Comparison of ENCODE assay signal across 1 cellular context in the genomic region with DNA sequence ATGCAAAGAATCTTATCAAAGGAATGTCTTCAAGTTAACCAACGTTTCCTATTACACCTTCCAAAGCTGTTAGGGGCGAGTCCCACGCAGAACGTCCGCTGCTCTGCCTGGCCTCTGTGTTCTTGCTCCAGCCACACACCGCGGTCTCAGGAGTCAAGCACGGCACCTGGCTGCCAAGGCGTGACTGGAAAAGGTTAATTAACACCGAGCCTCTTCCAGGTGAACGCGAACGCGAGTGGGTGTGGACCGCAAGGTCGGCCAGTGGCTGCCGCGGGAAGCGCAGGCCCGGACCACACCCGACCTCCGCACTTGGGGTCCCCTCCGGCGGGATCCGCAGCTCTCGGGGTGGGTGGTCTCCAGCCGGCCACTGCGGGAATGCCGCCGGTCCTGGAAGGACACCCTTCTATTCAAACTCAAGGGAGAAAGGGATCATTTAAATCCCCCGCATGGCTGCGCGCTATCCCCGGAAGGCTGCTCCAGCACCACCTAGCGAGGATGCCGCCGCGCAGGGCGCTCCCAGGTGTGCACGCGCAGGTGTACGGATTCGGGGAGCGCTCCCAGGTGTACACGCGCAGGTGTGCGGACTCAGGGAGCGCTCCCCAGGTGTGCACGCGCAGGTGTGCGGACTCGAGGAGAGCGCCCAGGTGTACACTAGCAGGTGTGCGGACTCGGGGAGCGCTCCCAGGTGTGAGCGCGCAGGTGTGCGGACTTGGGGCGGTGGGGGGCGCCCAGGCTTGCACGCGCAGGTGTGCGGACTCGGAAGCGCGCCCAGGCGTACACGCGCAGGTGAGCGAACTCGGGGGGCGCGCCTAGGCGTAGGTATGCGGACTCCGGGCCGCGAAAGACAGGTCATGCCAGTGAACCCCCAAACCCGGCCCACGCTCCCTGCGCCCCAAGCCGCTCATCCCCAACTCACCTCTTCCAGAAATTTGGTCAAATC.
A peak's percentile ranks its signal among the peaks of the same experiment; 100 is the strongest.
TF ChIP-seq lines count a peak whose summit lies in the region.

No MANE protein-coding gene starts in this region.

TF ChIP-seq in HepG2, 621 proteins besides CTCF, POLR2A, EP300 and RAD21 (continued from another document and continues in another):
- TF ChIP-seq HINFP (CRISPR knock-in tag; IDR thresholded peaks at IDR 0.05; ENCODE audit: low read depth) (peak; percentile 87; the same call in 1 of the 2 replicates), REXO4 (CRISPR knock-in tag; IDR thresholded peaks at IDR 0.05; ENCODE audit: borderline replicate concordance) (no peak), NPAS2 (CRISPR knock-in tag; IDR thresholded peaks at IDR 0.05; ENCODE audit: borderline replicate concordance) (no peak), HMGA1 (CRISPR knock-in tag; conservative IDR thresholded peaks at IDR 0.05) (no peak), ZBTB38 (CRISPR knock-in tag; IDR thresholded peaks at IDR 0.05) (peak; percentile 78), ZFP82 (CRISPR knock-in tag; IDR thresholded peaks at IDR 0.05; ENCODE audit: borderline replicate concordance) (peak; percentile 93; the same call in 1 of the 2 replicates), MTA1 (CRISPR knock-in tag; IDR thresholded peaks at IDR 0.05; ENCODE audit: borderline replicate concordance) (peak; percentile 89), KDM2A (CRISPR knock-in tag; IDR thresholded peaks at IDR 0.05; ENCODE audit: borderline replicate concordance, low read depth) (peak; percentile 62; the same call in 1 of the 2 replicates), TBX2 (CRISPR knock-in tag; IDR thresholded peaks at IDR 0.05; ENCODE audit: borderline replicate concordance) (peak; percentile 69), ZNF772 (CRISPR knock-in tag; IDR thresholded peaks at IDR 0.05) (peak; percentile 62; the same call in 1 of the 2 replicates), ZSCAN21 (CRISPR knock-in tag; IDR thresholded peaks at IDR 0.05; ENCODE audit: borderline replicate concordance) (peak; percentile 39; the same call in 1 of the 2 replicates), MAFF (IDR thresholded peaks at IDR 0.05; ENCODE audit: low read depth, low read length) (no peak), YEATS2 (CRISPR knock-in tag; IDR thresholded peaks at IDR 0.05; ENCODE audit: borderline replicate concordance) (no peak), ZSCAN31 (CRISPR knock-in tag; IDR thresholded peaks at IDR 0.05; ENCODE audit: low read depth) (peak; percentile 35; the same call in 1 of the 2 replicates), SIX1 (CRISPR knock-in tag; IDR thresholded peaks at IDR 0.05; ENCODE audit: borderline replicate concordance) (no peak), AHDC1 (CRISPR knock-in tag; IDR thresholded peaks at IDR 0.05; ENCODE audit: borderline replicate concordance) (peak; percentile 51), PHF8 (CRISPR knock-in tag; IDR thresholded peaks at IDR 0.05) (peak; percentile 52; the same call in 1 of the 2 replicates), YEATS4 (CRISPR knock-in tag; IDR thresholded peaks at IDR 0.05; ENCODE audit: borderline replicate concordance) (0 out of 2 replicates have a peak, but pooled peaks have one; percentile 28), ZNF468 (CRISPR knock-in tag; IDR thresholded peaks at IDR 0.05) (peak; percentile 43; the same call in 1 of the 2 replicates), ZNF777 (CRISPR knock-in tag; IDR thresholded peaks at IDR 0.05) (peak; percentile 14; the same call in 1 of the 2 replicates), ZNF446 (CRISPR knock-in tag; IDR thresholded peaks at IDR 0.05) (peak; percentile 96), ZNF382 (CRISPR knock-in tag; IDR thresholded peaks at IDR 0.05; ENCODE audit: borderline replicate concordance) (no peak), NCOA1 (CRISPR knock-in tag; IDR thresholded peaks at IDR 0.05) (no peak), AFF4 (CRISPR knock-in tag; IDR thresholded peaks at IDR 0.05) (no peak), TERF1 (CRISPR knock-in tag; IDR thresholded peaks at IDR 0.05) (no peak), ZNF549 (CRISPR knock-in tag; IDR thresholded peaks at IDR 0.05) (no peak), ZNF598 (CRISPR knock-in tag; IDR thresholded peaks at IDR 0.05; ENCODE audit: borderline replicate concordance) (no peak), MYPOP (CRISPR knock-in tag; IDR thresholded peaks at IDR 0.05) (0 out of 2 replicates have a peak, but pooled peaks have one; percentile 20)
- TF ChIP-seq, protein P1, sequence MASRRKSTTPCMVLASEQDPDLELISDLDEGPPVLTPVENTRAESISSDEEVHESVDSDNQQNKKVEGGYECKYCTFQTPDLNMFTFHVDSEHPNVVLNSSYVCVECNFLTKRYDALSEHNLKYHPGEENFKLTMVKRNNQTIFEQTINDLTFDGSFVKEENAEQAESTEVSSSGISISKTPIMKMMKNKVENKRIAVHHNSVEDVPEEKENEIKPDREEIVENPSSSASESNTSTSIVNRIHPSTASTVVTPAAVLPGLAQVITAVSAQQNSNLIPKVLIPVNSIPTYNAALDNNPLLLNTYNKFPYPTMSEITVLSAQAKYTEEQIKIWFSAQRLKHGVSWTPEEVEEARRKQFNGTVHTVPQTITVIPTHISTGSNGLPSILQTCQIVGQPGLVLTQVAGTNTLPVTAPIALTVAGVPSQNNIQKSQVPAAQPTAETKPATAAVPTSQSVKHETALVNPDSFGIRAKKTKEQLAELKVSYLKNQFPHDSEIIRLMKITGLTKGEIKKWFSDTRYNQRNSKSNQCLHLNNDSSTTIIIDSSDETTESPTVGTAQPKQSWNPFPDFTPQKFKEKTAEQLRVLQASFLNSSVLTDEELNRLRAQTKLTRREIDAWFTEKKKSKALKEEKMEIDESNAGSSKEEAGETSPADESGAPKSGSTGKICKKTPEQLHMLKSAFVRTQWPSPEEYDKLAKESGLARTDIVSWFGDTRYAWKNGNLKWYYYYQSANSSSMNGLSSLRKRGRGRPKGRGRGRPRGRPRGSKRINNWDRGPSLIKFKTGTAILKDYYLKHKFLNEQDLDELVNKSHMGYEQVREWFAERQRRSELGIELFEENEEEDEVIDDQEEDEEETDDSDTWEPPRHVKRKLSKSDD (CRISPR knock-in tag; IDR thresholded peaks at IDR 0.05; ENCODE audit: low read depth), result no peak
- TF ChIP-seq, protein P2, sequence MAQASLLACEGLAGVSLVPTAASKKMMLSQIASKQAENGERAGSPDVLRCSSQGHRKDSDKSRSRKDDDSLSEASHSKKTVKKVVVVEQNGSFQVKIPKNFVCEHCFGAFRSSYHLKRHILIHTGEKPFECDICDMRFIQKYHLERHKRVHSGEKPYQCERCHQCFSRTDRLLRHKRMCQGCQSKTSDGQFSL (CRISPR knock-in tag; IDR thresholded peaks at IDR 0.05), result no peak
- TF ChIP-seq, protein P3, sequence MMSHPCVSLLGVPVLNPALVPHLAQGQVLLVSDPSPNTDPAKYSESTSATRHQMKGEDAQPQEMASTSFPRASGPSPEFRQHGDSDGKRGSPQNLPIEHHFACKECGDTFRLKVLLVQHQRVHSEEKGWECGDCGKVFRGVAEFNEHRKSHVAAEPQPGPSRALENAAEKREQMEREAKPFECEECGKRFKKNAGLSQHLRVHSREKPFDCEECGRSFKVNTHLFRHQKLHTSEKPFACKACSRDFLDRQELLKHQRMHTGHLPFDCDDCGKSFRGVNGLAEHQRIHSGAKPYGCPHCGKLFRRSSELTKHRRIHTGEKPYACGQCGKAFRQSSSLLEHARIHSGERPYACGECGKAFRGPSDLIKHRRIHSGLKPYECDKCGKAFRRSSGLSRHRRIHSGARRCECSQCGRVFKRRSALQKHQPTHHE (CRISPR knock-in tag; IDR thresholded peaks at IDR 0.05; ENCODE audit: borderline replicate concordance), result no peak; the same call in 1 of the 2 replicates
- TF ChIP-seq, protein P4, sequence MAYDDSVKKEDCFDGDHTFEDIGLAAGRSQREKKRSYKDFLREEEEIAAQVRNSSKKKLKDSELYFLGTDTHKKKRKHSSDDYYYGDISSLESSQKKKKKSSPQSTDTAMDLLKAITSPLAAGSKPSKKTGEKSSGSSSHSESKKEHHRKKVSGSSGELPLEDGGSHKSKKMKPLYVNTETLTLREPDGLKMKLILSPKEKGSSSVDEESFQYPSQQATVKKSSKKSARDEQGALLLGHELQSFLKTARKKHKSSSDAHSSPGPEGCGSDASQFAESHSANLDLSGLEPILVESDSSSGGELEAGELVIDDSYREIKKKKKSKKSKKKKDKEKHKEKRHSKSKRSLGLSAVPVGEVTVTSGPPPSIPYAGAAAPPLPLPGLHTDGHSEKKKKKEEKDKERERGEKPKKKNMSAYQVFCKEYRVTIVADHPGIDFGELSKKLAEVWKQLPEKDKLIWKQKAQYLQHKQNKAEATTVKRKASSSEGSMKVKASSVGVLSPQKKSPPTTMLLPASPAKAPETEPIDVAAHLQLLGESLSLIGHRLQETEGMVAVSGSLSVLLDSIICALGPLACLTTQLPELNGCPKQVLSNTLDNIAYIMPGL (CRISPR knock-in tag; IDR thresholded peaks at IDR 0.05; ENCODE audit: borderline replicate concordance in 1 of 2, low read depth in 1 of 2), result peak; percentile 63 to 94
